In genomic region chr14:69818760-69819191, GRCh38 we compare ENCODE assay signal across 8 cellular contexts. TPM values are rescaled to one million over a fixed set of nuclear protein-coding genes. Genes with fewer than 3 reads are reported as not detected.
DNase-seq lines count a peak whose midpoint lies in the region; TF ChIP-seq lines count a peak whose summit lies in the region.

No MANE protein-coding gene starts in this region.

- H3K36me3 ChIP-seq in GM23248 (ENCODE audit: low read depth) (no peaks in the 10 kb centered on the region), liver (ENCODE audit: control insufficient read depth in 4 of 4, insufficient read depth in 3 of 4, low read depth in 1 of 4, low read length in 3 of 4) (peaks cover 0 to 3% (median 0%) of the 10 kb centered on the region in 4 donors)

- no peaks in the 10 kb centered on the region for H3K79me2 ChIP-seq in GM23248 (ENCODE audit: insufficient read depth)

- in situ Hi-C loops in GM23248 (cut with MboI): loop anchor here (25.0 kb wide), 1 partner anchor 494 kb away; no protein-coding TSS in a partner anchor

- H3K4me3 ChIP-seq in GM23248: no peak overlapping the region
- no peak overlapping the region for H3K4me3 ChIP-seq in liver (ENCODE audit: low read depth in 1 of 3, low read length in 3 of 3)

- no peak overlapping the region for H3K9ac ChIP-seq in GM23248
- H3K9ac ChIP-seq in liver (ENCODE audit: low read depth in 1 of 2, low read length in 2 of 2): no peak overlapping the region

- TF ChIP-seq RAD21 in liver (IDR thresholded peaks at IDR 0.05): peak; percentile 96 to 98

- H4K20me1 ChIP-seq in GM23248 (ENCODE audit: insufficient read depth): no peaks in the 10 kb centered on the region

- peaks cover 32% of the 10 kb centered on the region for H3K27me3 ChIP-seq in GM23248 (replicated peaks; ENCODE audit: insufficient read depth)
- H3K27me3 ChIP-seq in liver (ENCODE audit: control insufficient read depth in 4 of 4, insufficient read depth in 4 of 4, low read length in 3 of 4): no peaks in the 10 kb centered on the region

- H2AFZ ChIP-seq in GM23248: no peak overlapping the region

- TF ChIP-seq CTCF in liver (IDR thresholded peaks at IDR 0.05; ENCODE audit: low read depth, low read length, missing input control): peak; percentile 94

- no peaks in the 10 kb centered on the region for H3K9me3 ChIP-seq in GM23248 (ENCODE audit: low read depth)
- H3K9me3 ChIP-seq in liver (ENCODE audit: control insufficient read depth in 4 of 4, low read length in 3 of 4): no peaks in the 10 kb centered on the region

- 7% methylated on average over 9 to 11 of the region's 11 CpGs for WGBS in GM23248 (ENCODE audit: low coverage in 1 of 2, low lambda C conversion rate in 2 of 2, missing lambda C conversion rate in 2 of 2), 2 experiments
- 7% methylated on average over 11 of the region's 11 CpGs for WGBS in liver

- H3K27ac ChIP-seq in GM23248 (no peak overlapping the region), liver (ENCODE audit: low read depth in 1 of 2, low read length in 2 of 2) (no peak overlapping the region)

- H3K4me2 ChIP-seq in GM23248 (ENCODE audit: unreplicated experiment): no peak overlapping the region

- H3K9me2 ChIP-seq in GM23248 (ENCODE audit: insufficient read depth): no peaks in the 10 kb centered on the region

- H3F3A ChIP-seq in GM23248 (ENCODE audit: insufficient read depth): no peaks in the 10 kb centered on the region

- H3K4me1 ChIP-seq in GM23248 (ENCODE audit: insufficient read depth): no peaks in the 10 kb centered on the region
- H3K4me1 ChIP-seq in liver (ENCODE audit: control insufficient read depth in 4 of 4, insufficient read depth in 4 of 4, low read length in 3 of 4): no peaks in the 10 kb centered on the region

- DNase-seq in AML-193 (lab: John Stamatoyannopoulos, UW): peak; percentile 50 to 60
- peak; percentile 61 for DNase-seq in GM23248
- peak; percentile 57 for DNase-seq in NCI-H345 treated with DMSO at 0.1 percent for 48 hours (lab: John Stamatoyannopoulos, UW; ENCODE audit: unreplicated experiment)
- DNase-seq in activated CD4-positive, alpha-beta T cell treated with anti-CD3 and anti-CD28 coated beads for 48 hours: peak; percentile 44
- DNase-seq in dedifferentiated amniotic fluid mesenchymal stem cell (ENCODE audit: extremely low spot score): peak; percentile 49
- peak; percentile 2 to 54 (median 40) for DNase-seq in stimulated activated CD4-positive, alpha-beta T cell treated with anti-CD3 and anti-CD28 coated beads, TNF-alpha, amount 100 ng/mL, for 48 hours (ENCODE audit: low read depth in 3 of 3)
- no peak for DNase-seq in mesenteric fat pad (ENCODE audit: low spot score)

TF ChIP-seq in liver, 16 proteins besides CTCF, POLR2A, EP300 and RAD21:
- TF ChIP-seq MAX (IDR thresholded peaks at IDR 0.05) (peak; percentile 11), HNF4G (IDR thresholded peaks at IDR 0.05) (no peak), HNF4A (conservative IDR thresholded peaks at IDR 0.05) (peak in 1 of 2 donors; percentile 36)
TF ChIP-seq in liver: peak in this region for 2.

RNA-seq across cellular contexts. Expression of gene SLC10A1, which starts 21.7 kb away (rescaled TPM):
- total RNA-seq in GM23248 (2014; rRNA removed; shearing (Covaris generic)): not detected in 2 replicates
- polyA plus RNA-seq in GM23248 (2016; fragmentation: Nextera tagmentation; extraction: Ambion mirVana) (not detected in 2 replicates), liver (10 to 100 TPM; 52.2 to 68.5 TPM)
- total RNA-seq in liver (10 to 100 TPM in 1 of 2 donors, 1 to 10 TPM in 1; 1.1 to 77.3 TPM), mesenteric fat pad (not detected)

RNA-seq across cellular contexts. Expression of gene SRSF5, which starts 51.8 kb away (rescaled TPM):
- total RNA-seq in GM23248 (2014; rRNA removed; shearing (Covaris generic)): 112 and 125 TPM in 2 replicates
- polyA plus RNA-seq in GM23248 (2016; fragmentation: Nextera tagmentation; extraction: Ambion mirVana) (207 and 227 TPM in 2 replicates), liver (100 to 1,000 TPM in 1 of 2 donors, 10 to 100 TPM in 1; 89.7 to 205 TPM)
- total RNA-seq in liver (100 to 1,000 TPM in 1 of 2 donors, 10 to 100 TPM in 1; 74.4 to 254 TPM), mesenteric fat pad (288 TPM)
